Comparison of ENCODE assay signal across 16 cellular contexts in the genomic region with DNA sequence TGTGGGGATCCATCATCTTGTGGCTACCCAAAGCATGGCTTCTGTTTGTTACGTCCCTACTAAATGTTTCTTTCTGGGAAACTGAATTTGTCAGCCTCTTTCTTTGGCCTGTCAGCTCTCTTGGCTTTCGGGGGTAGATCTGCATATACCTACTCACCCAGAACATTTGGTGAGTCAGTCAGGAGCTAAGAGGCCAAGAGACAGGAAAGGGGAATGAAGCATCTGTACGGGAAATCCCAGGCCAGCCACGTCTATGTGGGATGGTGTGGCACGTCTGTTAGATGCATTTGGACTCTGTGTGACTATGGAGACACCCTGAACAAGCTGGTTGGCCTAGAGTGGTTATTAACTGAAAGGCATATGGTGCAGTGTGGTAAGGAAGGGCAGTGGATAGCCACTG. TPM values are rescaled to one million over a fixed set of nuclear protein-coding genes. Genes with fewer than 3 reads are reported as not detected.
A peak's percentile ranks its signal among the peaks of the same experiment; 100 is the strongest.
DNase-seq lines count a peak whose midpoint lies in the region; ATAC-seq and TF ChIP-seq lines count a peak whose summit lies in the region.
"Had no signal": no experiment of that assay in that cellular context is flagged by ENCODE, and none has a peak within 500 bp of the region (broad histone marks: within the 10 kb centered on the region; RNA-seq: fewer than 3 reads in every experiment).

No MANE protein-coding gene starts in this region.

- peak; percentile 16 for DNase-seq in GM12865 (ENCODE audit: low read depth)
- DNase-seq in fibroblast of mammary gland (ENCODE audit: low read depth) = peak; percentile 16
- DNase-seq in A172 (ENCODE audit: low spot score) = no peak
- no peak for DNase-seq in SKM-1 treated with dmso at 0.1 percent for 144 hours (lab: John Stamatoyannopoulos, UW; ENCODE audit: unreplicated experiment)
- DNase-seq in CD1c-positive myeloid dendritic cell (ENCODE audit: extremely low spot score) = no peak
- DNase-seq: activated B cell treated with CpG ODN at 0.5 μM for 24 hours; activated T-cell treated with anti-CD3 and anti-CD28 coated beads, Interleukin-2, amount 50 U/mL, for 4 hours; DMS53; IMR-90; NCI-H1105 treated with DMSO at 0.1 percent for 48 hours; NCI-H446 treated with DMSO at 0.1 percent for 48 hours; PC-3; posterior cingulate gyrus had no signal

- TF ChIP-seq CTCF in GM12865 (IDR thresholded peaks at IDR 0.05; ENCODE audit: insufficient read depth, low read depth, low read length, missing control alignments) (no peak), fibroblast of mammary gland (conservative IDR thresholded peaks at IDR 0.05; ENCODE audit: control insufficient read depth, insufficient read depth, low read depth, low read length) (no peak)

- ATAC-seq in GM21381 (IDR thresholded peaks at IDR 0.05; ENCODE audit: unreplicated experiment) = peak; percentile 58
- peak; percentile 90 for ATAC-seq in HG03442 (IDR thresholded peaks at IDR 0.05; ENCODE audit: unreplicated experiment)
- no peak for ATAC-seq in HG03342 (IDR thresholded peaks at IDR 0.05; ENCODE audit: unreplicated experiment)
- ATAC-seq: PC-3 had no signal

- H3K4me3 ChIP-seq in GM12865 (ENCODE audit: low read depth, low read length) = no peak overlapping the region
- no peak overlapping the region for H3K4me3 ChIP-seq in fibroblast of mammary gland (ENCODE audit: control insufficient read depth, low read depth, low read length)

RNA-seq across cellular contexts. Expression of a gene that starts 58.1 kb away (rescaled TPM):
- total RNA-seq in A172 (2014; rRNA removed; shearing (Covaris generic)) = not detected in 2 replicates
- total RNA-seq: activated B cell treated with CpG ODN at 0.5 μM for 24 hours, PC-3 had no signal

Comparison
In these comparisons a context has a peak if more than half of its experiments do, and no peak if none do; other contexts are left out.
1. DNase-seq: peak in GM12865 (single experiment) and fibroblast of mammary gland (single experiment); none in A172 (single experiment), SKM-1 treated with dmso at 0.1 percent for 144 hours (single experiment) and CD1c-positive myeloid dendritic cell (single experiment).